ENCODE assay signal across 26 cellular contexts in genomic region chr9:121773286-121773953, GRCh38.
A peak's percentile ranks its signal among the peaks of the same experiment; 100 is the strongest.
DNase-seq lines count a peak whose midpoint lies in the region; ATAC-seq, FAIRE-seq and TF ChIP-seq lines count a peak whose summit lies in the region.
"Had no signal": no experiment of that assay in that cellular context is flagged by ENCODE, and none has a peak within 500 bp of the region (broad histone marks: within the 10 kb centered on the region; RNA-seq: fewer than 3 reads in every experiment).

No MANE protein-coding gene starts in this region.

- H3K36me3 ChIP-seq in kidney (ENCODE audit: control insufficient read depth in 1 of 2, insufficient read depth in 2 of 2, low read length in 2 of 2): peaks cover 50 to 64% of the 10 kb centered on the region in 2 donors
- H3K36me3 ChIP-seq in spleen: peaks cover 0 to 100% (median 28%) of the 10 kb centered on the region in 6 donors

- no peak overlapping the region for H3K9ac ChIP-seq in kidney (ENCODE audit: low read length in 2 of 2)

- H3K27me3 ChIP-seq in spleen (replicated peaks in 1 of 7): no peaks in the 10 kb centered on the region
- H3K27me3 ChIP-seq: upper lobe of left lung had no signal

- H3K4me3 ChIP-seq in kidney (ENCODE audit: low read length in 2 of 2): no peak overlapping the region
- H3K4me3 ChIP-seq in spleen: peak overlapping the region in 1 of 8 donors; percentile 1
- H3K4me3 ChIP-seq: upper lobe of left lung had no signal

- H3K4me1 ChIP-seq in kidney (ENCODE audit: control insufficient read depth in 1 of 2, insufficient read depth in 1 of 2, low read depth in 1 of 2, low read length in 2 of 2) (peaks cover 0 to 3% of the 10 kb centered on the region in 2 donors), spleen (peaks cover 5 to 53% (median 34%) of the 10 kb centered on the region in 6 donors)

- no peaks in the 10 kb centered on the region for H3K36me3 Mint-ChIP-seq in CD14-positive monocyte
- H3K36me3 Mint-ChIP-seq in activated T-cell treated with anti-CD3 and anti-CD28 coated beads, Interleukin-2, amount 50 U/mL, for 24 hours (ENCODE audit: low read depth): no peaks in the 10 kb centered on the region
- H3K36me3 Mint-ChIP-seq: CD8-positive, alpha-beta memory T cell had no signal

- 71 to 86% (median 78%) methylated on average over 7 to 18 of the region's 18 CpGs for WGBS in spleen, 5 donors

- ATAC-seq in HG03460 (IDR thresholded peaks at IDR 0.05; ENCODE audit: unreplicated experiment): no peak

- peaks cover 0 to 3% (median 0%) of the 10 kb centered on the region in 3 donors for H3K27me3 Mint-ChIP-seq in CD14-positive monocyte (ENCODE audit: low read depth in 3 of 3)
- H3K27me3 Mint-ChIP-seq in activated T-cell treated with anti-CD3 and anti-CD28 coated beads, Interleukin-2, amount 50 U/mL, for 24 hours: peaks cover 4% of the 10 kb centered on the region
- H3K27me3 Mint-ChIP-seq: stimulated activated naive CD8-positive, alpha-beta T cell treated with anti-CD3 and anti-CD28 coated beads, Interleukin-15, Interleukin-2, amounts not matched to agents 100 ng/mL and 50 ng/mL, for 24 hours had no signal

- DNase-seq in CD14-positive monocyte (ENCODE audit: low spot score) (peak; percentile 36), caudate nucleus (lab: John Stamatoyannopoulos, UW) (no peak), kidney (peak; percentile 74), spleen (peak; percentile 78), COR-L47 (lab: John Stamatoyannopoulos, UW) (no peak), NK-92 (lab: John Stamatoyannopoulos, UW; ENCODE audit: unreplicated experiment) (no peak)
- no peak for DNase-seq in activated T-cell treated with anti-CD3 and anti-CD28 coated beads, Interleukin-2, amount 50 U/mL, for 24 hours
- DNase-seq: activated CD4-positive, alpha-beta T cell treated with anti-CD3 and anti-CD28 coated beads, Interleukin-2, amount 50 U/mL, for 4 hours; activated gamma-delta T cell treated with Interleukin-2 at 50 U/mL for 16 hours; amniotic stem cell; CD8-positive, alpha-beta memory T cell; dermis blood vessel endothelial cell; DMS153; IMR-90; kidney glomerular epithelial cell; naive B cell; NCI-H1092; NCI-H187 treated with DMSO at 0.1 percent for 48 hours; NCI-H226; NCI-H774; T-helper 9 cell; WERI-Rb-1 had no signal

- TF ChIP-seq POLR2A in spleen (IDR thresholded peaks at IDR 0.05): no peak

- H3K9me3 Mint-ChIP-seq in CD14-positive monocyte: peaks cover 0 to 3% (median 0%) of the 10 kb centered on the region in 7 donors
- no peaks in the 10 kb centered on the region for H3K9me3 Mint-ChIP-seq in activated T-cell treated with anti-CD3 and anti-CD28 coated beads, Interleukin-2, amount 50 U/mL, for 24 hours
- H3K9me3 Mint-ChIP-seq: CD8-positive, alpha-beta memory T cell; stimulated activated naive CD8-positive, alpha-beta T cell treated with anti-CD3 and anti-CD28 coated beads, Interleukin-15, Interleukin-2, amounts not matched to agents 100 ng/mL and 50 ng/mL, for 24 hours had no signal

- peaks cover 0 to 4% of the 10 kb centered on the region in 2 donors for H3K9me3 ChIP-seq in kidney (ENCODE audit: control insufficient read depth in 1 of 2, low read length in 2 of 2)
- H3K9me3 ChIP-seq in spleen: peaks cover 0 to 6% (median 0%) of the 10 kb centered on the region in 8 donors
- H3K9me3 ChIP-seq: upper lobe of left lung had no signal

- TF ChIP-seq CTCF in CD14-positive monocyte (IDR thresholded peaks at IDR 0.05) (no peak), kidney (IDR thresholded peaks at IDR 0.05; ENCODE audit: borderline replicate concordance, extremely low read depth, insufficient read depth) (no peak), spleen (IDR thresholded peaks at IDR 0.05 in 8 of 11, conservative IDR thresholded peaks at IDR 0.05 in 3 of 11) (no peak)

- no peak overlapping the region for H3K27ac Mint-ChIP-seq in CD14-positive monocyte
- H3K27ac Mint-ChIP-seq in activated T-cell treated with anti-CD3 and anti-CD28 coated beads, Interleukin-2, amount 50 U/mL, for 24 hours: no peak overlapping the region
- H3K27ac Mint-ChIP-seq: naive B cell; stimulated activated naive CD8-positive, alpha-beta T cell treated with anti-CD3 and anti-CD28 coated beads, Interleukin-15, Interleukin-2, amounts not matched to agents 100 ng/mL and 50 ng/mL, for 24 hours had no signal

- H3K4me1 Mint-ChIP-seq in CD14-positive monocyte: no peaks in the 10 kb centered on the region
- no peaks in the 10 kb centered on the region for H3K4me1 Mint-ChIP-seq in activated T-cell treated with anti-CD3 and anti-CD28 coated beads, Interleukin-2, amount 50 U/mL, for 24 hours (ENCODE audit: low read depth)
- H3K4me1 Mint-ChIP-seq: CD8-positive, alpha-beta memory T cell had no signal

- no peak for FAIRE-seq in kidney (lab: Jason Lieb, UNC)
- FAIRE-seq: GM18507 had no signal

- H3K4me3 Mint-ChIP-seq in CD14-positive monocyte: no peak overlapping the region
- no peak overlapping the region for H3K4me3 Mint-ChIP-seq in activated T-cell treated with anti-CD3 and anti-CD28 coated beads, Interleukin-2, amount 50 U/mL, for 24 hours
- H3K4me3 Mint-ChIP-seq: CD8-positive, alpha-beta memory T cell; naive B cell; stimulated activated naive CD8-positive, alpha-beta T cell treated with anti-CD3 and anti-CD28 coated beads, Interleukin-15, Interleukin-2, amounts not matched to agents 100 ng/mL and 50 ng/mL, for 24 hours had no signal

- H3K27ac ChIP-seq in caudate nucleus (ENCODE audit: low read depth, low read length): peak overlapping the region; percentile 81
- H3K27ac ChIP-seq in kidney (ENCODE audit: low read depth in 2 of 2, low read length in 2 of 2): no peak overlapping the region
- peak overlapping the region in 6 of 8 donors; percentile 47 to 74 (median 62) for H3K27ac ChIP-seq in spleen
- H3K27ac ChIP-seq: upper lobe of left lung, WERI-Rb-1 had no signal

- intact Hi-C loops in CD14-positive monocyte (cut with micrococcal nuclease): no loop called here
- intact Hi-C loops in kidney (cut with DNase I): no loop called here
- intact Hi-C loops in spleen (cut with DNase I; ENCODE audit: low total_unique reads): no loop called here

Comparison
In these comparisons a context has a peak if more than half of its experiments do, and no peak if none do; other contexts are left out.
1. DNase-seq: peak in CD14-positive monocyte (single experiment), kidney (single experiment) and spleen (single experiment); none in caudate nucleus (0 of 61), COR-L47 (single experiment), NK-92 (single experiment) and activated T-cell treated with anti-CD3 and anti-CD28 coated beads, Interleukin-2, amount 50 U/mL, for 24 hours (single experiment).
2. H3K27ac ChIP-seq: peak in caudate nucleus (single experiment) and spleen (6 of 8); none in kidney (0 of 2).